In the genomic region with DNA sequence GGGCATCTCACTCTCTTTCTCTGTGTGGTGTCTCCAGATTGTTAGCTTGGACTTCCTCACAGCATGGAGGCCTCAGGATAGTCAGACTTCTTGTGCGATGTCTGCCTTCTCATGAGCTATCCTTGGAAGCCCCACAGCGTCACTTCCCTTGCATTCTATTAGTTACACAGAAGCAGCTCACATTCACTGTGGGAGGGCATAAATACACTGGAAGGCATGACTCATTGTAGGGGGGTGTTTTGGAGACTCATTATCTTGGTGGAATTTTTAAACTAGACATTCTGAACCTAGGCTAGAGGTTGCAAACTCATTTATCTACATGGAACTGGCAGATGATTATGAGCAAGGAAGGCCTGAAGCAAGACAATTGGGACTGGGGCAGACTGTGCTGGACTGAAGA, we compare ENCODE assay signal across 12 cellular contexts. TPM values are rescaled to one million over a fixed set of nuclear protein-coding genes. Genes with fewer than 3 reads are reported as not detected.
DNase-seq lines count a peak whose midpoint lies in the region; ATAC-seq and TF ChIP-seq lines count a peak whose summit lies in the region.
"Had no signal": no experiment of that assay in that cellular context is flagged by ENCODE, and none has a peak within 500 bp of the region (broad histone marks: within the 10 kb centered on the region; RNA-seq: fewer than 3 reads in every experiment).

No MANE protein-coding gene starts in this region.

- no peak for TF ChIP-seq CTCF in HFFc6 (IDR thresholded peaks at IDR 0.05)

- no peaks in the 10 kb centered on the region for H3K36me3 ChIP-seq in ACC112 (ENCODE audit: insufficient read depth, low read length)

- H3K27ac Mint-ChIP-seq in HFFc6 = peak overlapping the region; percentile 95
- peak overlapping the region; percentile 98 for H3K27ac Mint-ChIP-seq in activated T-helper 2 cell treated with anti-CD3 and anti-CD28 coated beads, Interferon-gamma antibody, Interleukin-2, Interleukin-4, amounts not matched to agents 10 μg/mL and 5 μg/mL and 100 μg/mL, durations not matched to agents 14 hours and 24 hours and 36 hours

- intact Hi-C loops in activated T-helper 2 cell treated with anti-CD3 and anti-CD28 coated beads, Interferon-gamma antibody, Interleukin-2, Interleukin-4, amounts not matched to agents 10 μg/mL and 5 μg/mL and 100 μg/mL, durations not matched to agents 14 hours and 24 hours and 36 hours (cut with micrococcal nuclease) = loop anchor here (1.0 kb wide), 1 partner anchor 279 kb away; no protein-coding TSS in a partner anchor
- intact Hi-C loops in sciatic nerve (cut with DNase I) = no loop called here

- H3K27me3 ChIP-seq in ACC112 (ENCODE audit: insufficient read depth, low read length) = no peaks in the 10 kb centered on the region

- peaks cover 26% of the 10 kb centered on the region for H3K4me1 ChIP-seq in ACC112 (ENCODE audit: control insufficient read depth, insufficient read depth, low read length, unreplicated experiment)

- no peaks in the 10 kb centered on the region for H3K79me2 ChIP-seq in ACC112 (ENCODE audit: control insufficient read depth, insufficient read depth, low read length, unreplicated experiment)

- peak overlapping the region; percentile 28 for H2AFZ ChIP-seq in ACC112 (ENCODE audit: low read length, unreplicated experiment)

- H3K4me3 ChIP-seq in ACC112 (ENCODE audit: low read depth, low read length) = no peak overlapping the region

- H3K9me3 Mint-ChIP-seq in HFFc6 = peaks cover 19% of the 10 kb centered on the region
- H3K9me3 Mint-ChIP-seq in activated T-helper 2 cell treated with anti-CD3 and anti-CD28 coated beads, Interferon-gamma antibody, Interleukin-2, Interleukin-4, amounts not matched to agents 10 μg/mL and 5 μg/mL and 100 μg/mL, durations not matched to agents 14 hours and 24 hours and 36 hours = peaks cover 16% of the 10 kb centered on the region

- peaks cover 5% of the 10 kb centered on the region; the same call in 1 of the 2 replicates for H3K27me3 Mint-ChIP-seq in HFFc6 (ENCODE audit: insufficient read depth)
- peaks cover 5% of the 10 kb centered on the region for H3K27me3 Mint-ChIP-seq in activated T-helper 2 cell treated with anti-CD3 and anti-CD28 coated beads, Interferon-gamma antibody, Interleukin-2, Interleukin-4, amounts not matched to agents 10 μg/mL and 5 μg/mL and 100 μg/mL, durations not matched to agents 14 hours and 24 hours and 36 hours (ENCODE audit: low read depth)

- DNase-seq in HFFc6 (peak; percentile 84), inferior parietal cortex (ENCODE audit: extremely low spot score) (peak; percentile 21), midbrain (lab: John Stamatoyannopoulos, UW) (no peak), sciatic nerve (ENCODE audit: low spot score) (no peak)
- DNase-seq in activated T-helper 2 cell treated with anti-CD3 and anti-CD28 coated beads, Interferon-gamma antibody, Interleukin-2, Interleukin-4, amounts not matched to agents 10 μg/mL and 5 μg/mL and 100 μg/mL, durations not matched to agents 14 hours and 24 hours and 36 hours (ENCODE audit: low spot score) = no peak
- DNase-seq: DMS79 treated with DMSO at 0.1 percent for 48 hours, occipital lobe had no signal

- peaks cover 18% of the 10 kb centered on the region for H3K36me3 Mint-ChIP-seq in HFFc6 (ENCODE audit: low read depth)
- peaks cover 10% of the 10 kb centered on the region for H3K36me3 Mint-ChIP-seq in activated T-helper 2 cell treated with anti-CD3 and anti-CD28 coated beads, Interferon-gamma antibody, Interleukin-2, Interleukin-4, amounts not matched to agents 10 μg/mL and 5 μg/mL and 100 μg/mL, durations not matched to agents 14 hours and 24 hours and 36 hours (ENCODE audit: low read depth)

- peak overlapping the region; percentile 31 for H3K4me3 Mint-ChIP-seq in HFFc6
- no peak overlapping the region for H3K4me3 Mint-ChIP-seq in activated T-helper 2 cell treated with anti-CD3 and anti-CD28 coated beads, Interferon-gamma antibody, Interleukin-2, Interleukin-4, amounts not matched to agents 10 μg/mL and 5 μg/mL and 100 μg/mL, durations not matched to agents 14 hours and 24 hours and 36 hours (ENCODE audit: low read depth)

- ATAC-seq in HG03045 (IDR thresholded peaks at IDR 0.05; ENCODE audit: unreplicated experiment) (no peak), sciatic nerve (no peak), HG02610 (IDR thresholded peaks at IDR 0.05; ENCODE audit: unreplicated experiment) (no peak)

- H3K4me1 Mint-ChIP-seq in HFFc6 (ENCODE audit: low read depth) = peaks cover 48% of the 10 kb centered on the region
- peaks cover 59% of the 10 kb centered on the region for H3K4me1 Mint-ChIP-seq in activated T-helper 2 cell treated with anti-CD3 and anti-CD28 coated beads, Interferon-gamma antibody, Interleukin-2, Interleukin-4, amounts not matched to agents 10 μg/mL and 5 μg/mL and 100 μg/mL, durations not matched to agents 14 hours and 24 hours and 36 hours (ENCODE audit: low read depth)

- peak overlapping the region; percentile 86 for H3K27ac ChIP-seq in ACC112 (ENCODE audit: low read depth, low read length)

RNA-seq across cellular contexts. Expression of a gene that starts 21.4 kb away (rescaled TPM):
- total RNA-seq in HFFc6 (2021; fragmentation: NEBNext Ultra II Directional; extraction: Animal tissue kit (Norgen Biotek cat#: 25700)) = not detected
- 22.5 and 23.7 TPM in 2 replicates for total RNA-seq in activated T-helper 2 cell treated with anti-CD3 and anti-CD28 coated beads, Interferon-gamma antibody, Interleukin-2, Interleukin-4, amounts not matched to agents 10 μg/mL and 5 μg/mL and 100 μg/mL, durations not matched to agents 14 hours and 24 hours and 36 hours
- total RNA-seq in sciatic nerve = 0.40 TPM
- total RNA-seq: glomerular endothelial cell, occipital lobe, subcutaneous adipose tissue had no signal

Comparison
In these comparisons a context has a peak if more than half of its experiments do, and no peak if none do; other contexts are left out.
1. DNase-seq: peak in HFFc6 (single experiment) and inferior parietal cortex (single experiment); none in activated T-helper 2 cell treated with anti-CD3 and anti-CD28 coated beads, Interferon-gamma antibody, Interleukin-2, Interleukin-4, amounts not matched to agents 10 μg/mL and 5 μg/mL and 100 μg/mL, durations not matched to agents 14 hours and 24 hours and 36 hours (single experiment), midbrain (single experiment) and sciatic nerve (single experiment).
2. RNA of a gene that starts 21.4 kb away (total RNA-seq): 22.5 to 23.7 TPM in activated T-helper 2 cell treated with anti-CD3 and anti-CD28 coated beads, Interferon-gamma antibody, Interleukin-2, Interleukin-4, amounts not matched to agents 10 μg/mL and 5 μg/mL and 100 μg/mL, durations not matched to agents 14 hours and 24 hours and 36 hours; 0.40 TPM in sciatic nerve (single experiment) and not detected in HFFc6; every median in the first group is over 10 times any median in the second.